2 cellular contexts compared by ENCODE assay signal in the genomic region with DNA sequence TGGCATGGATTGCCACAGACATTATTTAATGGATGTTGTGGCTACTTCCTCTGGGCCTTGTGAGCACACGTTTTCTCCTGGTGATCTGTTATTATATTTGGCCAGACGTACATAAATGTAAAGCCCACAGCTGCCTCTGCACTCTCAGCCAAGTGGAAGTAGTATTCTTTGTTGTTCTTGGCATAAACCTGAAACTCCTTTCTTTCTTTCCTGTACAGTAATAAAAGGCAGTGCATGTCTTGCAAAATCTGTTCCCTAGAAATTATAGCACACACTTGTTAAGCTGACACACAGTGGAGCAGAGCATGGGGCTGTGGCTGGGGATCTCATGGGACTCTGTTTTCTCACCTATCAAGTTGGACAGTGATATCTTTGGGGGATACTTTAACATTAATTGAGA.
TF ChIP-seq lines count a peak whose summit lies in the region.

No MANE protein-coding gene starts in this region.

TF ChIP-seq in HEK293, 187 proteins besides CTCF, POLR2A, EP300 and RAD21 (continued from another document and continues in another):
- TF ChIP-seq, protein P1, sequence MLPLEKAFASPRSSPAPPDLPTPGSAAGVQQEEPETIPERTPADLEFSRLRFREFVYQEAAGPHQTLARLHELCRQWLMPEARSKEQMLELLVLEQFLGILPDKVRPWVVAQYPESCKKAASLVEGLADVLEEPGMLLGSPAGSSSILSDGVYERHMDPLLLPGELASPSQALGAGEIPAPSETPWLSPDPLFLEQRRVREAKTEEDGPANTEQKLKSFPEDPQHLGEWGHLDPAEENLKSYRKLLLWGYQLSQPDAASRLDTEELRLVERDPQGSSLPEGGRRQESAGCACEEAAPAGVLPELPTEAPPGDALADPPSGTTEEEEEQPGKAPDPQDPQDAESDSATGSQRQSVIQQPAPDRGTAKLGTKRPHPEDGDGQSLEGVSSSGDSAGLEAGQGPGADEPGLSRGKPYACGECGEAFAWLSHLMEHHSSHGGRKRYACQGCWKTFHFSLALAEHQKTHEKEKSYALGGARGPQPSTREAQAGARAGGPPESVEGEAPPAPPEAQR (tag by site-specific recombination; IDR thresholded peaks at IDR 0.05), result no peak
- TF ChIP-seq ZNF529 (tag by site-specific recombination; IDR thresholded peaks at IDR 0.05; ENCODE audit: insufficient replicate concordance), result no peak
- no peak for TF ChIP-seq ZNF2 (tag by site-specific recombination; IDR thresholded peaks at IDR 0.05)
- peak; percentile 54 for TF ChIP-seq WT1 (tag by site-specific recombination; IDR thresholded peaks at IDR 0.05)
- peak; percentile 95 for TF ChIP-seq ZBTB44 (tag by site-specific recombination; IDR thresholded peaks at IDR 0.05)
- TF ChIP-seq ZNF510 (tag by site-specific recombination; IDR thresholded peaks at IDR 0.05; ENCODE audit: insufficient replicate concordance), result no peak
- TF ChIP-seq PRDM4 (tag by site-specific recombination; IDR thresholded peaks at IDR 0.05), result peak; percentile 42; the same call in 1 of the 2 replicates
- TF ChIP-seq ZNF211 (tag by site-specific recombination; IDR thresholded peaks at IDR 0.05; ENCODE audit: low read depth), result no peak
- TF ChIP-seq ZBTB26 (tag by site-specific recombination; optimal IDR thresholded peaks at IDR 0.05), result no peak
- no peak for TF ChIP-seq ZBTB17 (tag by site-specific recombination; IDR thresholded peaks at IDR 0.05)
- no peak for TF ChIP-seq ZNF19 (tag by site-specific recombination; IDR thresholded peaks at IDR 0.05; ENCODE audit: low read depth)
- TF ChIP-seq ZNF701 (tag by site-specific recombination; IDR thresholded peaks at IDR 0.05), result no peak
- no peak for TF ChIP-seq ZBTB20 (tag by site-specific recombination; IDR thresholded peaks at IDR 0.05)
- TF ChIP-seq, protein P2, sequence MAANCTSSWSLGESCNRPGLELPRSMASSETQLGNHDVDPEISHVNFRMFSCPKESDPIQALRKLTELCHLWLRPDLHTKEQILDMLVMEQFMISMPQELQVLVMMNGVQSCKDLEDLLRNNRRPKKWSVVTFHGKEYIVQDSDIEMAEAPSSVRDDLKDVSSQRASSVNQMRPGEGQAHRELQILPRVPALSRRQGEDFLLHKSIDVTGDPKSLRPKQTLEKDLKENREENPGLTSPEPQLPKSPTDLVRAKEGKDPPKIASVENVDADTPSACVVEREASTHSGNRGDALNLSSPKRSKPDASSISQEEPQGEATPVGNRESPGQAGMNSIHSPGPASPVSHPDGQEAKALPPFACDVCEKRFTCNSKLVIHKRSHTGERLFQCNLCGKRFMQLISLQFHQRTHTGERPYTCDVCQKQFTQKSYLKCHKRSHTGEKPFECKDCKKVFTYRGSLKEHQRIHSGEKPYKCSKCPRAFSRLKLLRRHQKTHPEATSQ (tag by site-specific recombination; IDR thresholded peaks at IDR 0.05), result no peak
- TF ChIP-seq SCRT1 (tag by site-specific recombination; IDR thresholded peaks at IDR 0.05; ENCODE audit: borderline replicate concordance), result peak; percentile 57; the same call in 1 of the 2 replicates
- TF ChIP-seq, protein P3, sequence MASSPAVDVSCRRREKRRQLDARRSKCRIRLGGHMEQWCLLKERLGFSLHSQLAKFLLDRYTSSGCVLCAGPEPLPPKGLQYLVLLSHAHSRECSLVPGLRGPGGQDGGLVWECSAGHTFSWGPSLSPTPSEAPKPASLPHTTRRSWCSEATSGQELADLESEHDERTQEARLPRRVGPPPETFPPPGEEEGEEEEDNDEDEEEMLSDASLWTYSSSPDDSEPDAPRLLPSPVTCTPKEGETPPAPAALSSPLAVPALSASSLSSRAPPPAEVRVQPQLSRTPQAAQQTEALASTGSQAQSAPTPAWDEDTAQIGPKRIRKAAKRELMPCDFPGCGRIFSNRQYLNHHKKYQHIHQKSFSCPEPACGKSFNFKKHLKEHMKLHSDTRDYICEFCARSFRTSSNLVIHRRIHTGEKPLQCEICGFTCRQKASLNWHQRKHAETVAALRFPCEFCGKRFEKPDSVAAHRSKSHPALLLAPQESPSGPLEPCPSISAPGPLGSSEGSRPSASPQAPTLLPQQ (tag by site-specific recombination; IDR thresholded peaks at IDR 0.05), result no peak
- TF ChIP-seq ZNF843 (tag by site-specific recombination; IDR thresholded peaks at IDR 0.05), result no peak
- no peak for TF ChIP-seq GLIS1 (tag by site-specific recombination; IDR thresholded peaks at IDR 0.05)

TF ChIP-seq in SK-N-SH treated with all-trans-retinoic acid at 6 μM for 48 hours, 23 proteins besides CTCF, POLR2A, EP300 and RAD21 (continued from another document):
- TF ChIP-seq, protein P4, sequence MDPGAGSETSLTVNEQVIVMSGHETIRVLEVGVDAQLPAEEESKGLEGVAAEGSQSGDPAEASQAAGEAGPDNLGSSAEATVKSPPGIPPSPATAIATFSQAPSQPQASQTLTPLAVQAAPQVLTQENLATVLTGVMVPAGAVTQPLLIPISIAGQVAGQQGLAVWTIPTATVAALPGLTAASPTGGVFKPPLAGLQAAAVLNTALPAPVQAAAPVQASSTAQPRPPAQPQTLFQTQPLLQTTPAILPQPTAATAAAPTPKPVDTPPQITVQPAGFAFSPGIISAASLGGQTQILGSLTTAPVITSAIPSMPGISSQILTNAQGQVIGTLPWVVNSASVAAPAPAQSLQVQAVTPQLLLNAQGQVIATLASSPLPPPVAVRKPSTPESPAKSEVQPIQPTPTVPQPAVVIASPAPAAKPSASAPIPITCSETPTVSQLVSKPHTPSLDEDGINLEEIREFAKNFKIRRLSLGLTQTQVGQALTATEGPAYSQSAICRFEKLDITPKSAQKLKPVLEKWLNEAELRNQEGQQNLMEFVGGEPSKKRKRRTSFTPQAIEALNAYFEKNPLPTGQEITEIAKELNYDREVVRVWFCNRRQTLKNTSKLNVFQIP (CRISPR knock-in tag; IDR thresholded peaks at IDR 0.05; ENCODE audit: borderline replicate concordance, low read depth), result no peak
- no peak for TF ChIP-seq ESRRG (CRISPR knock-in tag; IDR thresholded peaks at IDR 0.05)
- no peak for TF ChIP-seq SNAI2 (CRISPR knock-in tag; IDR thresholded peaks at IDR 0.05)
- TF ChIP-seq ZFP3 (CRISPR knock-in tag; IDR thresholded peaks at IDR 0.05), result no peak
